ENCODE assay signal across 33 cellular contexts in the genomic region with DNA sequence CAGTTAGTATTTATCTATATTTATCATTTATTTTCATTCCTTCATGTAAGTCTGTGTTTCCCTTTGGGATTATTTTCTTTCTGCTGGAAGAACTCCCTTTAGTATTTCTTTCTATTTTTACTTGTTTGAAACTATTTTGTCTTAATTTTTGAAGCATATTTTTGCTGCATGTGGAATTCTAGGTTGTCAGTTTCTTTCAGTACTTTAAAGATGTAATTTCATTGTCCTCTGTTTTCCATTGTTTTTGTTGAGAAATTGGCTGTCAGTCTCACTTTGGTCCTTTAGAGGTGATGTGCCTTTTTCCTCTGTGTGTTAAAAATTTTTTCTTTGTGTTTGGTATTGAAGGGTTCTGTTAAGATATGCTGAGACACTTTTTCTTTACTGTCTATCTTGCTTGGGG. TPM values are rescaled to one million over a fixed set of nuclear protein-coding genes. Genes with fewer than 3 reads are reported as not detected.
"Had no signal": no experiment of that assay in that cellular context is flagged by ENCODE, and none has a peak within 500 bp of the region (broad histone marks: within the 10 kb centered on the region; RNA-seq: fewer than 3 reads in every experiment).

No MANE protein-coding gene starts in this region.

- H3K27ac Mint-ChIP-seq: activated B cell treated with CpG ODN at 0.5 μM for 24 hours; activated CD4-positive, alpha-beta memory T cell treated with anti-CD3 and anti-CD28 coated beads, Interleukin-2, amount 10 ng/mL, durations not matched to agents 7 days and 5 days; activated CD8-positive, alpha-beta memory T cell treated with anti-CD3 and anti-CD28 coated beads, Interleukin-2, amount 10 ng/mL, durations not matched to agents 7 days and 5 days; activated naive CD8-positive, alpha-beta T cell treated with anti-CD3 and anti-CD28 coated beads for 36 hours; T-helper 1 cell treated with Interleukin-12 subunit alpha and Interleukin-12 subunit beta and Interleukin-4 antibody, amounts not matched to agents 30 μg/mL and 1 μg/mL, for 36 hours; T-helper 2 cell treated with Interferon-gamma antibody and Interleukin-4, amounts not matched to agents 5 μg/mL and 100 μg/mL, for 36 hours had no signal

- ATAC-seq: activated CD8-positive, alpha-beta memory T cell treated with anti-CD3 and anti-CD28 coated beads, Interleukin-2, amount 10 ng/mL, durations not matched to agents 7 days and 5 days; body of pancreas; PC-3 had no signal

- H3K27me3 ChIP-seq: breast epithelium, MG63, Peyer's patch, SJSA1 had no signal

- H3K9me3 ChIP-seq: body of pancreas, breast epithelium, Peyer's patch, SJSA1 had no signal

- H3K4me3 Mint-ChIP-seq: activated B cell treated with CpG ODN at 0.5 μM for 24 hours; activated CD4-positive, alpha-beta memory T cell treated with anti-CD3 and anti-CD28 coated beads, Interleukin-2, amount 10 ng/mL, durations not matched to agents 7 days and 5 days; activated CD8-positive, alpha-beta memory T cell treated with anti-CD3 and anti-CD28 coated beads, Interleukin-2, amount 10 ng/mL, durations not matched to agents 7 days and 5 days; activated naive CD8-positive, alpha-beta T cell treated with anti-CD3 and anti-CD28 coated beads for 36 hours; T-helper 1 cell treated with Interleukin-12 subunit alpha and Interleukin-12 subunit beta and Interleukin-4 antibody, amounts not matched to agents 30 μg/mL and 1 μg/mL, for 36 hours; T-helper 2 cell treated with Interferon-gamma antibody and Interleukin-4, amounts not matched to agents 5 μg/mL and 100 μg/mL, for 36 hours had no signal

- H3K4me1 ChIP-seq: body of pancreas, breast epithelium, Peyer's patch, SJSA1 had no signal

- DNase-seq: activated B cell treated with CpG ODN at 0.5 μM for 24 hours; activated CD4-positive, alpha-beta memory T cell treated with anti-CD3 and anti-CD28 coated beads, Interleukin-2, amount 10 ng/mL, durations not matched to agents 7 days and 5 days; activated CD4-positive, alpha-beta T cell treated with anti-CD3 and anti-CD28 coated beads for 4 hours; activated CD4-positive, CD25-positive, alpha-beta regulatory T cell treated with anti-CD3 and anti-CD28 coated beads, Interleukin-2, amount 50 U/mL, for 72 hours; activated CD8-positive, alpha-beta memory T cell treated with anti-CD3 and anti-CD28 coated beads for 24 hours; activated CD8-positive, alpha-beta memory T cell treated with anti-CD3 and anti-CD28 coated beads, Interleukin-2, amount 10 ng/mL, durations not matched to agents 7 days and 5 days; activated CD8-positive, alpha-beta memory T cell treated with anti-CD3 and anti-CD28 coated beads, Interleukin-2, amount 50 U/mL, for 48 hours; activated effector memory CD4-positive, alpha-beta T cell treated with Interleukin-2 at 50 U/mL for 16 hours; activated naive CD4-positive, alpha-beta T cell treated with anti-CD3 and anti-CD28 coated beads, Interleukin-2, amount 50 U/mL, for 16 hours; activated naive CD8-positive, alpha-beta T cell treated with anti-CD3 and anti-CD28 coated beads for 36 hours; activated T-cell treated with anti-CD3 and anti-CD28 coated beads, Interleukin-2, amount 50 U/mL, for 48 hours; amygdala; body of pancreas; Karpas-422; MG63; NCI-H1048; NCI-H1417; NCI-H146; NCI-H187; NCI-H2029 treated with DMSO at 0.1 percent for 48 hours; NCI-H2171 treated with DMSO at 0.1 percent for 48 hours; NCI-H2227 treated with DMSO at 0.1 percent for 48 hours; NCI-H446 treated with DMSO at 0.1 percent for 48 hours; NCI-H524; PC-3; Peyer's patch; RPMI8226; SHP77 treated with DMSO at 0.1 percent for 48 hours; SK-N-SH had no signal

- H3K36me3 Mint-ChIP-seq: activated CD8-positive, alpha-beta memory T cell treated with anti-CD3 and anti-CD28 coated beads, Interleukin-2, amount 10 ng/mL, durations not matched to agents 7 days and 5 days; activated naive CD8-positive, alpha-beta T cell treated with anti-CD3 and anti-CD28 coated beads for 36 hours had no signal

- H3K9me2 ChIP-seq: SK-N-SH had no signal

- H3K36me3 ChIP-seq: breast epithelium, MG63, Peyer's patch, SJSA1 had no signal

- H3K9ac ChIP-seq: SK-N-SH had no signal

- H3K27ac ChIP-seq: body of pancreas, breast epithelium, Peyer's patch, SJSA1 had no signal

- H3K9me3 Mint-ChIP-seq: T-helper 1 cell treated with Interleukin-12 subunit alpha and Interleukin-12 subunit beta and Interleukin-4 antibody, amounts not matched to agents 30 μg/mL and 1 μg/mL, for 36 hours had no signal

- H3K4me3 ChIP-seq: body of pancreas, breast epithelium, MG63, Peyer's patch, SJSA1 had no signal

- H3K4me1 Mint-ChIP-seq: activated B cell treated with CpG ODN at 0.5 μM for 24 hours; activated CD4-positive, alpha-beta memory T cell treated with anti-CD3 and anti-CD28 coated beads, Interleukin-2, amount 10 ng/mL, durations not matched to agents 7 days and 5 days; activated CD8-positive, alpha-beta memory T cell treated with anti-CD3 and anti-CD28 coated beads, Interleukin-2, amount 10 ng/mL, durations not matched to agents 7 days and 5 days; activated naive CD8-positive, alpha-beta T cell treated with anti-CD3 and anti-CD28 coated beads for 36 hours had no signal

- H3K4me2 ChIP-seq: SK-N-SH had no signal

RNA-seq across cellular contexts. Expression of a gene that starts 17.1 kb away (rescaled TPM):
- total RNA-seq: activated B cell treated with CpG ODN at 0.5 μM for 24 hours; activated CD4-positive, alpha-beta memory T cell treated with anti-CD3 and anti-CD28 coated beads, Interleukin-2, amount 10 ng/mL, durations not matched to agents 7 days and 5 days; activated CD8-positive, alpha-beta memory T cell treated with anti-CD3 and anti-CD28 coated beads, Interleukin-2, amount 10 ng/mL, durations not matched to agents 7 days and 5 days; activated naive CD8-positive, alpha-beta T cell treated with anti-CD3 and anti-CD28 coated beads for 36 hours; Peyer's patch had no signal
